In genomic region chr7:129501760-129502707, GRCh38 we compare ENCODE assay signal across 8 cellular contexts. TPM values are rescaled to one million over a fixed set of nuclear protein-coding genes. Genes with fewer than 3 reads are reported as not detected.
DNase-seq lines count a peak whose midpoint lies in the region; ATAC-seq and TF ChIP-seq lines count a peak whose summit lies in the region.

SMKR1 (plus strand) TSS chr7:129502531; CDS start chr7:129502825, 294 bp downstream.

- H3K27me3 ChIP-seq in esophagus squamous epithelium = peaks cover 0 to 20% (median 0%) of the 10 kb centered on the region in 4 donors

- H3K4me1 Mint-ChIP-seq in natural killer cell = peaks cover 32 to 35% of the 10 kb centered on the region in 2 donors

- peak in 1 of 4 donors; percentile 35 for TF ChIP-seq POLR2A in esophagus squamous epithelium (IDR thresholded peaks at IDR 0.05)

- H3K27ac ChIP-seq in esophagus squamous epithelium = no peak within 1 kb of the TSS

- intact Hi-C loops in esophagus squamous epithelium (cut with DNase I) = no loop called here
- intact Hi-C loops in natural killer cell (cut with micrococcal nuclease) = loop anchor here (1.0 to 5.0 kb wide), 3 partner anchors 35 to 109 kb away; partner anchors contain the start of gene NRF1

- peak within 1 kb of the TSS; percentile 40 to 78 (median 56) for H3K4me3 ChIP-seq in esophagus squamous epithelium

- H3K9me3 ChIP-seq in esophagus squamous epithelium = no peaks in the 10 kb centered on the region

- 26 to 30% methylated on average over 12 to 16 of the region's 89 CpGs for WGBS in esophagus squamous epithelium, 2 donors

- DNase-seq in CMK (ENCODE audit: low read depth) (peak; percentile 49), NOMO-1 treated with DMSO at 0.1 percent for 48 hours (lab: John Stamatoyannopoulos, UW; ENCODE audit: unreplicated experiment) (peak; percentile 28), activated T-cell treated with anti-CD3 and anti-CD28 coated beads for 4 hours (peak; percentile 88), esophagus squamous epithelium (lab: John Stamatoyannopoulos, UW) (peak; percentile 35), natural killer cell (peak; percentile 75)
- peak; percentile 83 to 93 (median 89) for DNase-seq in stimulated activated naive CD4-positive, alpha-beta T cell (lab: John Stamatoyannopoulos, UW)

- H3K4me3 Mint-ChIP-seq in natural killer cell = peak within 1 kb of the TSS; percentile 91

- no peaks in the 10 kb centered on the region for H3K36me3 Mint-ChIP-seq in natural killer cell

- H3K9me3 Mint-ChIP-seq in natural killer cell = no peaks in the 10 kb centered on the region

- ATAC-seq in GM19452 (IDR thresholded peaks at IDR 0.05; ENCODE audit: unreplicated experiment) (peak; percentile 97), HG03571 (IDR thresholded peaks at IDR 0.05; ENCODE audit: unreplicated experiment) (peak; percentile 86), natural killer cell (peak; percentile 92 to 98 (median 95))

- no peaks in the 10 kb centered on the region for H3K36me3 ChIP-seq in esophagus squamous epithelium

- peaks cover 4 to 20% (median 9%) of the 10 kb centered on the region in 3 donors for H3K4me1 ChIP-seq in esophagus squamous epithelium

- TF ChIP-seq CTCF in esophagus squamous epithelium (IDR thresholded peaks at IDR 0.05) (no peak), natural killer cell (IDR thresholded peaks at IDR 0.05) (no peak)

- H3K27ac Mint-ChIP-seq in natural killer cell = peak within 1 kb of the TSS; percentile 85 to 88

- no peaks in the 10 kb centered on the region for H3K27me3 Mint-ChIP-seq in natural killer cell (ENCODE audit: low read depth in 2 of 2)

RNA-seq across cellular contexts. Expression of gene SMKR1, which starts in this region (rescaled TPM):
- total RNA-seq in esophagus squamous epithelium = 1 to 10 TPM in 1 of 4 donors, not detected in 3; 1.7 TPM
- 1 to 10 TPM; 4.9 to 9.7 (median 8.4) TPM for total RNA-seq in natural killer cell

Comparison
In these comparisons a context has a peak if more than half of its experiments do, and no peak if none do; other contexts are left out.
1. DNase-seq: peak in every context shown above with its lines; median percentile 89 in stimulated activated naive CD4-positive, alpha-beta T cell; 88 in activated T-cell treated with anti-CD3 and anti-CD28 coated beads for 4 hours; 75 in natural killer cell; 49 in CMK; 35 in esophagus squamous epithelium; 28 in NOMO-1 treated with DMSO at 0.1 percent for 48 hours.